ENCODE assay signal across 8 cellular contexts in genomic region chr20:35619196-35620095, GRCh38. TPM values are rescaled to one million over a fixed set of nuclear protein-coding genes. Genes with fewer than 3 reads are reported as not detected.
DNase-seq lines count a peak whose midpoint lies in the region; ATAC-seq and TF ChIP-seq lines count a peak whose summit lies in the region.

No MANE protein-coding gene starts in this region.

- H3K27ac ChIP-seq in left lung: no peak overlapping the region

- H3K36me3 ChIP-seq in left lung: peaks cover 0 to 2% of the 10 kb centered on the region in 2 donors

- no peaks in the 10 kb centered on the region for H3K9me3 ChIP-seq in left lung

- peak; percentile 88 for DNase-seq in GM12865 (ENCODE audit: low read depth)
- peak; percentile 94 for DNase-seq in NCI-H2196 (lab: John Stamatoyannopoulos, UW; ENCODE audit: unreplicated experiment)
- DNase-seq in activated CD4-positive, CD25-positive, alpha-beta regulatory T cell treated with anti-CD3 and anti-CD28 coated beads, Interleukin-2, amount 50 U/mL, for 16 hours (ENCODE audit: low read depth, low spot score): peak; percentile 65
- peak; percentile 88 for DNase-seq in cerebellar cortex (ENCODE audit: low spot score)
- peak; percentile 86 to 92 for DNase-seq in left lung
- peak; percentile 73 to 76 for DNase-seq in stimulated activated CD4-positive, alpha-beta T cell treated with anti-CD3 and anti-CD28 coated beads, Interleukin-2, amount 100 ng/mL, for 48 hours
- no peak for DNase-seq in dedifferentiated amniotic fluid mesenchymal stem cell (ENCODE audit: extremely low spot score)

- peak; percentile 71 for TF ChIP-seq CTCF in GM12865 (IDR thresholded peaks at IDR 0.05; ENCODE audit: insufficient read depth, low read depth, low read length, missing control alignments)
- no peak for TF ChIP-seq CTCF in left lung (IDR thresholded peaks at IDR 0.05)

- ATAC-seq in HG02884 (IDR thresholded peaks at IDR 0.05; ENCODE audit: unreplicated experiment) (peak; percentile 34), left lung (peak; percentile 57)

- intact Hi-C loops in left lung (cut with DNase I): no loop called here

- H3K4me3 ChIP-seq in GM12865 (ENCODE audit: low read depth, low read length) (peak overlapping the region; percentile 79), left lung (peak overlapping the region; percentile 31 to 39)

- peaks cover 21 to 55% of the 10 kb centered on the region in 2 donors for H3K4me1 ChIP-seq in left lung

- H3K27me3 ChIP-seq in left lung: peaks cover 0 to 21% of the 10 kb centered on the region in 2 donors

RNA-seq across cellular contexts. Expression of gene SPAG4, which starts 3.8 kb away (rescaled TPM):
- total RNA-seq in left lung: 1 to 10 TPM; 3.1 to 3.5 TPM

RNA-seq across cellular contexts. Expression of gene CPNE1, which starts 45.3 kb away (rescaled TPM):
- total RNA-seq in left lung: 100 to 1,000 TPM; 149 to 185 TPM

RNA-seq across cellular contexts. Expression of gene RBM12, which starts 45.3 kb away (rescaled TPM):
- 10 to 100 TPM; 71.7 to 74.8 TPM for total RNA-seq in left lung
